ENCODE assay signal across 8 cellular contexts in the genomic region with DNA sequence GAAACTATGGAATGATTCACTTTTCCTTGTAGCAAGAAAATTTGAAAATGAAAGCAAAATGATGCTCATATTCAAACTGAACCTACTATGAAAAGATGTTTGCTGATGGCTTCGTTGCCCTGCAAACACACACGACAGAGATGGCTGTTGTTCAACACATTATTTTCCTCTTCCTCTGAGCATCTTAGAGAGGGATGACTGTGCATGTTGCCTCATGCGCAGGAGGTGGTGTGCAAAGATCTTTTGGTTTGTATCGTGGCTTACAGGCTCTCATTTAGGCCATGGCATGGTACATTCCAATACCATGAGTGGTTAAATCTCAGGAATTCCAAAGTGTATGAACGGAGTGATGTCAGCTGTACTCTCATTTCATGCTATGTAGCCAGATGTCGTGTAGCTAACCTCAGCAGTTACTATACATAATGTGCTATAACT.
DNase-seq lines count a peak whose midpoint lies in the region.

No MANE protein-coding gene starts in this region.

- peaks cover 36% of the 10 kb centered on the region for H3K4me1 ChIP-seq in ectodermal cell (ENCODE audit: control insufficient read depth, insufficient read depth, low read length)

- WGBS in ectodermal cell, 2 experiments = 92% methylated on average over 6 of the region's 6 CpGs

- H3K36me3 ChIP-seq in ectodermal cell (ENCODE audit: control insufficient read depth, insufficient read depth, low read length) = no peaks in the 10 kb centered on the region

- H3K27ac ChIP-seq in ectodermal cell (ENCODE audit: insufficient read depth, low read depth, low read length, poor library complexity, severe bottlenecking) = peak overlapping the region; percentile 32

- no peaks in the 10 kb centered on the region for H3K27me3 ChIP-seq in ectodermal cell (ENCODE audit: control insufficient read depth, insufficient read depth, low read length, poor library complexity, severe bottlenecking)

- no peak overlapping the region for H3K4me3 ChIP-seq in ectodermal cell (ENCODE audit: insufficient read depth, low read depth, low read length)

- no peaks in the 10 kb centered on the region for H3K9me3 ChIP-seq in ectodermal cell (ENCODE audit: control insufficient read depth, low read length)

- peak; percentile 39 for DNase-seq in activated T-cell treated with anti-CD3 and anti-CD28 coated beads for 24 hours (ENCODE audit: low read depth)
- DNase-seq in activated T-cell treated with anti-CD3 and anti-CD28 coated beads for 4 hours = no peak
- DNase-seq in SKM-1 treated with dmso at 0.1 percent for 144 hours (lab: John Stamatoyannopoulos, UW; ENCODE audit: unreplicated experiment) = peak; percentile 46
- DNase-seq in renal cortical epithelial cell (ENCODE audit: low read depth) = peak; percentile 99
- DNase-seq in ureter (ENCODE audit: low spot score) = no peak
- no peak for DNase-seq in NCI-H446 (lab: John Stamatoyannopoulos, UW)
- DNase-seq in NCI-H1048 (lab: John Stamatoyannopoulos, UW) = no peak

Comparison
In these comparisons a context has a peak if more than half of its experiments do, and no peak if none do; other contexts are left out.
1. DNase-seq: peak in activated T-cell treated with anti-CD3 and anti-CD28 coated beads for 24 hours (single experiment), SKM-1 treated with dmso at 0.1 percent for 144 hours (single experiment) and renal cortical epithelial cell (single experiment); none in activated T-cell treated with anti-CD3 and anti-CD28 coated beads for 4 hours (single experiment), ureter (single experiment), NCI-H446 (0 of 2) and NCI-H1048 (single experiment).